Comparison of ENCODE assay signal across 1 cellular context in the genomic region with DNA sequence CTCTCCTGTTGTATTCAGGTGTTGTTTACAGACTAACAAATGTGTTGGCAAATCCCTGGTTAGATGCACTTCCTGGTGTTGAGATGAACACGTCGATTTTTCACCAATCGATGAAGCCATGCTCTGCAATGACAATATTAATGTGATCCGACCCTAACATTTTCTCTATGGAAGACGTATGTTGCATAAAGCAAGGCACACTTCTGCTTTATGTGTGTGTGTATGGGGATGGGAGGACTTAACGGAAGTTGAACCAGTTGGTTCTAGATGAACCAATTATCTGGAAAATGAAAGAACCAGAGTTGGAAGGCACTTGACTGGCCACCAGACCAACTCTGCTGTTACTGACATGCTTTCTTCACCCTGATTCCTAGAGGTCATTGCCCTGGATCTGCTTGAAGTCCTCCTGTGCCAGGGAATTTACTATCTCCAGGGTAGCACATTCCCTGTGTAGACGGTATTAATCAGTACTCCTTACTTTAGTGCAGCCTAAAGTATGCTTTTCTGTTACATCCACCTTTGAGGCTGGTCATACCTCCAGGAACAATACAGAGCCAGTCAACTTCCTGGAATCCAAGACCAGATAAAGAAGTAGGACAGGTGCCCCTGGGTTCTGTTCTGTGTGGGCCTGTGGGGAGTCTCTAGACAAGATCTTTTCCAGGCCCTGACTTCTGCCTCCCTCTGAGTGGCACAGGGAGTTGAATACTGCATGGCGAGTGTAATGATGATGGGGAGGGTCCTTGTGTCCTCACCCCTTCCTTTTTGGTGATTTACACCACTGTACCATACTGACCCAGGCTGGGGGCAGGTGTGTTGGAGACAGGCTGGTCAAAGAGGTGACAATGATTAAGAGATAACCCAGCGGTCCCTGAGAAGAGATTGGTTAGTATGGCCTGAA.
TF ChIP-seq lines count a peak whose summit lies in the region.

No MANE protein-coding gene starts in this region.

TF ChIP-seq in endothelial cell of umbilical vein, 7 proteins besides CTCF, POLR2A, EP300 and RAD21:
- TF ChIP-seq EZH2 (IDR thresholded peaks at IDR 0.05; ENCODE audit: borderline replicate concordance, low read depth, low read length, severe bottlenecking): no peak
- TF ChIP-seq POLR2AphosphoS5 (IDR thresholded peaks at IDR 0.05; ENCODE audit: insufficient read depth, low read depth, low read length): no peak
- TF ChIP-seq, protein P1, sequence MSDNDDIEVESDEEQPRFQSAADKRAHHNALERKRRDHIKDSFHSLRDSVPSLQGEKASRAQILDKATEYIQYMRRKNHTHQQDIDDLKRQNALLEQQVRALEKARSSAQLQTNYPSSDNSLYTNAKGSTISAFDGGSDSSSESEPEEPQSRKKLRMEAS (IDR thresholded peaks at IDR 0.05; ENCODE audit: insufficient read depth, insufficient read length): no peak
- no peak for TF ChIP-seq FOS (IDR thresholded peaks at IDR 0.05; ENCODE audit: borderline replicate concordance, insufficient read depth, low read length)
- no peak for TF ChIP-seq JUN (IDR thresholded peaks at IDR 0.05; ENCODE audit: borderline replicate concordance, insufficient read depth, insufficient read length, low read depth)
- no peak for TF ChIP-seq GATA2 (IDR thresholded peaks at IDR 0.05; ENCODE audit: insufficient read depth, insufficient read length, low read depth, low read length)
- TF ChIP-seq MYC (IDR thresholded peaks at IDR 0.05; ENCODE audit: low read depth, low read length): no peak
